1 cellular context compared by ENCODE assay signal in genomic region chr2:189661148-189661956, GRCh38.
TF ChIP-seq lines count a peak whose summit lies in the region.

TSS of gene ASNSD1 (plus strand) at chr2:189661459. CDS start at chr2:189666133, 4,674 bp downstream.

TF ChIP-seq in A549, 52 proteins besides CTCF, POLR2A, EP300 and RAD21 (continued from another document):
- TF ChIP-seq CHD2 (IDR thresholded peaks at IDR 0.05; ENCODE audit: low read length, partially characterized antibody) = peak; percentile 85
